ENCODE assay signal across 27 cellular contexts in the genomic region with DNA sequence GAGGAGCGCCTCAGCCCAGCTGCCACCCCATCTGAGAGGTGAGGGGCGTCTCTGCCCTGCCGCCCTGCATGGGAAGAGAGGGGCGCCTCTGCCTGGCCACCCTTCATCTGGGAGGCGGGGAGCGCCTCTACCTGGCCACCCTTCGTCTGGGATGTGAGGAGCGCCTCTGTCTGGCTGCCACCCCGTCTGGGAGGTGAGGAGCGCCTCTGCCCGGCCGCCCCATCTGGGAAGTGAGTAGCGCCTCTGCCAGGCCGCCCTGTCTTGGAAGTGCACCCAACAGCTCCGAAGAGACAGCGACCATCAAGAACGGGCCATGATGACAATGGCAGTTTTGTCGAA.
"Had no signal": no experiment of that assay in that cellular context is flagged by ENCODE, and none has a peak within 500 bp of the region (broad histone marks: within the 10 kb centered on the region; RNA-seq: fewer than 3 reads in every experiment).

No MANE protein-coding gene starts in this region.

- H3K9me3 Mint-ChIP-seq: effector memory CD8-positive, alpha-beta T cell had no signal

- H3K4me1 ChIP-seq: colonic mucosa, esophagus muscularis mucosa, esophagus squamous epithelium, foreskin keratinocyte, gastrocnemius medialis, gastroesophageal sphincter, heart left ventricle had no signal

- ATAC-seq: effector memory CD8-positive, alpha-beta T cell; esophagus mucosa; foreskin keratinocyte; gastrocnemius medialis; gastroesophageal sphincter; heart left ventricle had no signal

- H3K36me3 ChIP-seq: colonic mucosa, esophagus muscularis mucosa, esophagus squamous epithelium, gastrocnemius medialis, gastroesophageal sphincter, heart left ventricle had no signal

- DNase-seq: colonic mucosa; cortex of kidney; dermis blood vessel endothelial cell; dorsolateral prefrontal cortex; effector CD4-positive, alpha-beta T cell; effector CD8-positive, alpha-beta T cell; effector memory CD4-positive, alpha-beta T cell; effector memory CD8-positive, alpha-beta T cell; endodermal cell; erythroblast; esophagus squamous epithelium; foreskin fibroblast; foreskin keratinocyte; foreskin melanocyte; gastrocnemius medialis; glutamatergic neuron; head of caudate nucleus had no signal

- H3K27ac Mint-ChIP-seq: dendritic cell treated with granulocyte-macrophage colony-stimulating factor and Interleukin-4, amounts not matched to agents 40 ng/mL and 50 ng/mL, for 4 days; effector memory CD8-positive, alpha-beta T cell; endodermal cell had no signal

- H3K27ac ChIP-seq: colonic mucosa, coronary artery, dorsolateral prefrontal cortex, epithelial cell of prostate, esophagus muscularis mucosa, esophagus squamous epithelium, foreskin keratinocyte, gastrocnemius medialis, gastroesophageal sphincter, heart left ventricle had no signal

- H3K9me3 ChIP-seq: colonic mucosa, esophagus muscularis mucosa, esophagus squamous epithelium, gastrocnemius medialis, gastroesophageal sphincter, heart left ventricle had no signal

- H3K4me3 ChIP-seq: colonic mucosa, coronary artery, dorsolateral prefrontal cortex, esophagus muscularis mucosa, esophagus squamous epithelium, gastrocnemius medialis, gastroesophageal sphincter, heart left ventricle had no signal

- FAIRE-seq: colon, endothelial cell of umbilical vein, frontal cortex had no signal

- H3K4me3 Mint-ChIP-seq: dendritic cell treated with granulocyte-macrophage colony-stimulating factor and Interleukin-4, amounts not matched to agents 40 ng/mL and 50 ng/mL, for 4 days; effector memory CD8-positive, alpha-beta T cell; endodermal cell had no signal
